ENCODE assay signal across 1 cellular context in the genomic region with DNA sequence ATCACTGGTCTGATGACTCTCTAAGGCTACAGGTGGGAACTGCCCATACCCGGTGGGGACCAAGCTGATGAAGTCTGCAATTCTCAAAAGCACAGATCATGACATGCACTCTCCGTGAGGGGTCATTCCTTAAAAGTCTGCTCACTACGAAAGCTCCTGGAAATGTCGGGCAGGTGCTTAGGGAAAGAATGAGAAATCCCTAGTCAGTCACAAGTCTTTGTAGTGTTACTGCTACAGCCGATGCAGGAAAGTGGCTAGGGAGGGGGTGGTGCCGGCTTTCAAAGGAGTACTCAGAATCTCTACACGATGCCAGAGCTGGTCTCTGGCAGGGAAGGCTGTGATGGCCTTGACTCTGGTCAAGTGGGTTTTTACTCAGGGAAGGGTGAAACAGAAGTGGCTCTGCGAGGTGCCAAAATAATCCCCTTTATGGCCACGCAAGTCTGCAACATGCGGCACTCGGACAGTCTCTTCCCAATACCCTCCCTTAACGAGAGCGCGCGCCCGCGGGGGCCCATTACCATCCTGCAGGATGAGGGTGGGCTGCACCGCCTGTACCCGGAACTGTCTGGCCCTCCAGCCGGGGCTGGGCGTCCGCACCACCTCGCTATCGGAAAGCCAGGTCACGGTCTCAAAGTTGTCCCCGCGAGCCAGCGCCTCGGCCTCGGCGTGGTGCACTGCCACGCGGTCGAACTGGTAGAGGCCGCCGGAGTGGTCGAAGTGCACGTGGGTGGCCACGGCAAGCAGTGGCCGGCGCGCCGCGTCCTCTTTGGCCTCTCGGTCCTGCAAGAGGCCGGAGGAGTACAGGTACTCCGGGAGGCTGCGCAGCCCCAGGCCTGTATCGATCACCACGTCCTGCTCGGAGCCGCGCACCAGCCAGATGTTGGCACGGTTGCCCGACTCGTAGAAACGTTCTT.
TF ChIP-seq lines count a peak whose summit lies in the region.

No MANE protein-coding gene starts in this region.

TF ChIP-seq in K562, 482 proteins besides CTCF, POLR2A, EP300 and RAD21 (continued from another document and continues in another):
- TF ChIP-seq, protein P1, sequence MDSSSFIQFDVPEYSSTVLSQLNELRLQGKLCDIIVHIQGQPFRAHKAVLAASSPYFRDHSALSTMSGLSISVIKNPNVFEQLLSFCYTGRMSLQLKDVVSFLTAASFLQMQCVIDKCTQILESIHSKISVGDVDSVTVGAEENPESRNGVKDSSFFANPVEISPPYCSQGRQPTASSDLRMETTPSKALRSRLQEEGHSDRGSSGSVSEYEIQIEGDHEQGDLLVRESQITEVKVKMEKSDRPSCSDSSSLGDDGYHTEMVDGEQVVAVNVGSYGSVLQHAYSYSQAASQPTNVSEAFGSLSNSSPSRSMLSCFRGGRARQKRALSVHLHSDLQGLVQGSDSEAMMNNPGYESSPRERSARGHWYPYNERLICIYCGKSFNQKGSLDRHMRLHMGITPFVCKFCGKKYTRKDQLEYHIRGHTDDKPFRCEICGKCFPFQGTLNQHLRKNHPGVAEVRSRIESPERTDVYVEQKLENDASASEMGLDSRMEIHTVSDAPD (CRISPR knock-in tag; IDR thresholded peaks at IDR 0.05), result no peak
- TF ChIP-seq FOXK1 (CRISPR knock-in tag; IDR thresholded peaks at IDR 0.05; ENCODE audit: borderline replicate concordance) (peak; percentile 97; the same call in 1 of the 2 replicates), MECOM (CRISPR knock-in tag; IDR thresholded peaks at IDR 0.05) (no peak), ZNF354B (CRISPR knock-in tag; IDR thresholded peaks at IDR 0.05) (no peak), GATA2 (CRISPR knock-in tag; IDR thresholded peaks at IDR 0.05) (peak; percentile 21; the same call in 1 of the 2 replicates), NR1H2 (CRISPR knock-in tag; IDR thresholded peaks at IDR 0.05) (peak; percentile 70; the same call in 1 of the 2 replicates), NR4A1 (CRISPR knock-in tag; IDR thresholded peaks at IDR 0.05) (0 out of 2 replicates have a peak, but pooled peaks have one; percentile 12), NR4A1 (tag; IDR thresholded peaks at IDR 0.05) (0 out of 2 replicates have a peak, but pooled peaks have one; percentile 14), TGIF2 (CRISPR knock-in tag; IDR thresholded peaks at IDR 0.05) (peak; percentile 24; the same call in 1 of the 2 replicates), GABPB1 (CRISPR knock-in tag; IDR thresholded peaks at IDR 0.05) (0 out of 2 replicates have a peak, but pooled peaks have one; percentile 13), EHMT2 (IDR thresholded peaks at IDR 0.05) (no peak), TAF15 (IDR thresholded peaks at IDR 0.05; ENCODE audit: low read depth, low read length) (no peak), MAFF (IDR thresholded peaks at IDR 0.05; ENCODE audit: low read length) (no peak), HNRNPL (IDR thresholded peaks at IDR 0.05; ENCODE audit: low read depth, low read length) (0 out of 2 replicates have a peak, but pooled peaks have one; percentile 12), ZNF384 (IDR thresholded peaks at IDR 0.05; ENCODE audit: low read depth, low read length) (no peak), FOXP1 (CRISPR knock-in tag; IDR thresholded peaks at IDR 0.05) (peak; percentile 20; the same call in 1 of the 2 replicates), HDAC8 (tag; IDR thresholded peaks at IDR 0.05) (0 out of 2 replicates have a peak, but pooled peaks have one; percentile 14), HNRNPH1 (optimal IDR thresholded peaks at IDR 0.05; ENCODE audit: low read depth, low read length) (no peak), ZNF644 (tag; IDR thresholded peaks at IDR 0.05; ENCODE audit: low read depth) (0 out of 2 replicates have a peak, but pooled peaks have one; percentile 26)
- TF ChIP-seq, protein P2, sequence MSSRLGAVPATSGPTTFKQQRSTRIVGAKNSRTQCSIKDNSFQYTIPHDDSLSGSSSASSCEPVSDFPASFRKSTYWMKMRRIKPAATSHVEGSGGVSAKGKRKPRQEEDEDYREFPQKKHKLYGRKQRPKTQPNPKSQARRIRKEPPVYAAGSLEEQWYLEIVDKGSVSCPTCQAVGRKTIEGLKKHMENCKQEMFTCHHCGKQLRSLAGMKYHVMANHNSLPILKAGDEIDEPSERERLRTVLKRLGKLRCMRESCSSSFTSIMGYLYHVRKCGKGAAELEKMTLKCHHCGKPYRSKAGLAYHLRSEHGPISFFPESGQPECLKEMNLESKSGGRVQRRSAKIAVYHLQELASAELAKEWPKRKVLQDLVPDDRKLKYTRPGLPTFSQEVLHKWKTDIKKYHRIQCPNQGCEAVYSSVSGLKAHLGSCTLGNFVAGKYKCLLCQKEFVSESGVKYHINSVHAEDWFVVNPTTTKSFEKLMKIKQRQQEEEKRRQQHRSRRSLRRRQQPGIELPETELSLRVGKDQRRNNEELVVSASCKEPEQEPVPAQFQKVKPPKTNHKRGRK (tag; IDR thresholded peaks at IDR 0.05), result no peak
- TF ChIP-seq, protein P3, sequence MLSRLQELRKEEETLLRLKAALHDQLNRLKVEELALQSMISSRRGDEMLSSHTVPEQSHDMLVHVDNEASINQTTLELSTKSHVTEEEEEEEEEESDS (CRISPR knock-in tag; IDR thresholded peaks at IDR 0.05), result no peak
- TF ChIP-seq, protein P4, sequence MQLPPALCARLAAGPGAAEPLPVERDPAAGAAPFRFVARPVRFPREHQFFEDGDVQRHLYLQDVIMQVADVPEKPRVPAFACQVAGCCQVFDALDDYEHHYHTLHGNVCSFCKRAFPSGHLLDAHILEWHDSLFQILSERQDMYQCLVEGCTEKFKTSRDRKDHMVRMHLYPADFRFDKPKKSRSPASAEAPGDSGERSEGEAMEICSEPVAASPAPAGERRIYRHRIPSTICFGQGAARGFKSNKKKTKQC (CRISPR knock-in tag; IDR thresholded peaks at IDR 0.05), result peak; percentile 93; the same call in 1 of the 2 replicates
- TF ChIP-seq, protein P5, sequence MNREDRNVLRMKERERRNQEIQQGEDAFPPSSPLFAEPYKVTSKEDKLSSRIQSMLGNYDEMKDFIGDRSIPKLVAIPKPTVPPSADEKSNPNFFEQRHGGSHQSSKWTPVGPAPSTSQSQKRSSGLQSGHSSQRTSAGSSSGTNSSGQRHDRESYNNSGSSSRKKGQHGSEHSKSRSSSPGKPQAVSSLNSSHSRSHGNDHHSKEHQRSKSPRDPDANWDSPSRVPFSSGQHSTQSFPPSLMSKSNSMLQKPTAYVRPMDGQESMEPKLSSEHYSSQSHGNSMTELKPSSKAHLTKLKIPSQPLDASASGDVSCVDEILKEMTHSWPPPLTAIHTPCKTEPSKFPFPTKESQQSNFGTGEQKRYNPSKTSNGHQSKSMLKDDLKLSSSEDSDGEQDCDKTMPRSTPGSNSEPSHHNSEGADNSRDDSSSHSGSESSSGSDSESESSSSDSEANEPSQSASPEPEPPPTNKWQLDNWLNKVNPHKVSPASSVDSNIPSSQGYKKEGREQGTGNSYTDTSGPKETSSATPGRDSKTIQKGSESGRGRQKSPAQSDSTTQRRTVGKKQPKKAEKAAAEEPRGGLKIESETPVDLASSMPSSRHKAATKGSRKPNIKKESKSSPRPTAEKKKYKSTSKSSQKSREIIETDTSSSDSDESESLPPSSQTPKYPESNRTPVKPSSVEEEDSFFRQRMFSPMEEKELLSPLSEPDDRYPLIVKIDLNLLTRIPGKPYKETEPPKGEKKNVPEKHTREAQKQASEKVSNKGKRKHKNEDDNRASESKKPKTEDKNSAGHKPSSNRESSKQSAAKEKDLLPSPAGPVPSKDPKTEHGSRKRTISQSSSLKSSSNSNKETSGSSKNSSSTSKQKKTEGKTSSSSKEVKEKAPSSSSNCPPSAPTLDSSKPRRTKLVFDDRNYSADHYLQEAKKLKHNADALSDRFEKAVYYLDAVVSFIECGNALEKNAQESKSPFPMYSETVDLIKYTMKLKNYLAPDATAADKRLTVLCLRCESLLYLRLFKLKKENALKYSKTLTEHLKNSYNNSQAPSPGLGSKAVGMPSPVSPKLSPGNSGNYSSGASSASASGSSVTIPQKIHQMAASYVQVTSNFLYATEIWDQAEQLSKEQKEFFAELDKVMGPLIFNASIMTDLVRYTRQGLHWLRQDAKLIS (CRISPR knock-in tag; IDR thresholded peaks at IDR 0.05), result peak; percentile 23; the same call in 1 of the 2 replicates
- TF ChIP-seq, protein P6, sequence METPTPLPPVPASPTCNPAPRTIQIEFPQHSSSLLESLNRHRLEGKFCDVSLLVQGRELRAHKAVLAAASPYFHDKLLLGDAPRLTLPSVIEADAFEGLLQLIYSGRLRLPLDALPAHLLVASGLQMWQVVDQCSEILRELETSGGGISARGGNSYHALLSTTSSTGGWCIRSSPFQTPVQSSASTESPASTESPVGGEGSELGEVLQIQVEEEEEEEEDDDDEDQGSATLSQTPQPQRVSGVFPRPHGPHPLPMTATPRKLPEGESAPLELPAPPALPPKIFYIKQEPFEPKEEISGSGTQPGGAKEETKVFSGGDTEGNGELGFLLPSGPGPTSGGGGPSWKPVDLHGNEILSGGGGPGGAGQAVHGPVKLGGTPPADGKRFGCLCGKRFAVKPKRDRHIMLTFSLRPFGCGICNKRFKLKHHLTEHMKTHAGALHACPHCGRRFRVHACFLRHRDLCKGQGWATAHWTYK (CRISPR knock-in tag; IDR thresholded peaks at IDR 0.05), result peak; percentile 86; the same call in 1 of the 2 replicates
- TF ChIP-seq, protein P7, sequence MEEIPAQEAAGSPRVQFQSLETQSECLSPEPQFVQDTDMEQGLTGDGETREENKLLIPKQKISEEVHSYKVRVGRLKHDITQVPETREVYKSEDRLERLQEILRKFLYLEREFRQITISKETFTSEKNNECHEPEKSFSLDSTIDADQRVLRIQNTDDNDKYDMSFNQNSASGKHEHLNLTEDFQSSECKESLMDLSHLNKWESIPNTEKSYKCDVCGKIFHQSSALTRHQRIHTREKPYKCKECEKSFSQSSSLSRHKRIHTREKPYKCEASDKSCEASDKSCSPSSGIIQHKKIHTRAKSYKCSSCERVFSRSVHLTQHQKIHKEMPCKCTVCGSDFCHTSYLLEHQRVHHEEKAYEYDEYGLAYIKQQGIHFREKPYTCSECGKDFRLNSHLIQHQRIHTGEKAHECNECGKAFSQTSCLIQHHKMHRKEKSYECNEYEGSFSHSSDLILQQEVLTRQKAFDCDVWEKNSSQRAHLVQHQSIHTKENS (CRISPR knock-in tag; IDR thresholded peaks at IDR 0.05), result no peak
- TF ChIP-seq, protein P8, sequence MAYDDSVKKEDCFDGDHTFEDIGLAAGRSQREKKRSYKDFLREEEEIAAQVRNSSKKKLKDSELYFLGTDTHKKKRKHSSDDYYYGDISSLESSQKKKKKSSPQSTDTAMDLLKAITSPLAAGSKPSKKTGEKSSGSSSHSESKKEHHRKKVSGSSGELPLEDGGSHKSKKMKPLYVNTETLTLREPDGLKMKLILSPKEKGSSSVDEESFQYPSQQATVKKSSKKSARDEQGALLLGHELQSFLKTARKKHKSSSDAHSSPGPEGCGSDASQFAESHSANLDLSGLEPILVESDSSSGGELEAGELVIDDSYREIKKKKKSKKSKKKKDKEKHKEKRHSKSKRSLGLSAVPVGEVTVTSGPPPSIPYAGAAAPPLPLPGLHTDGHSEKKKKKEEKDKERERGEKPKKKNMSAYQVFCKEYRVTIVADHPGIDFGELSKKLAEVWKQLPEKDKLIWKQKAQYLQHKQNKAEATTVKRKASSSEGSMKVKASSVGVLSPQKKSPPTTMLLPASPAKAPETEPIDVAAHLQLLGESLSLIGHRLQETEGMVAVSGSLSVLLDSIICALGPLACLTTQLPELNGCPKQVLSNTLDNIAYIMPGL (CRISPR knock-in tag; IDR thresholded peaks at IDR 0.05), result 0 out of 2 replicates have a peak, but pooled peaks have one; percentile 29
- TF ChIP-seq, protein P9, sequence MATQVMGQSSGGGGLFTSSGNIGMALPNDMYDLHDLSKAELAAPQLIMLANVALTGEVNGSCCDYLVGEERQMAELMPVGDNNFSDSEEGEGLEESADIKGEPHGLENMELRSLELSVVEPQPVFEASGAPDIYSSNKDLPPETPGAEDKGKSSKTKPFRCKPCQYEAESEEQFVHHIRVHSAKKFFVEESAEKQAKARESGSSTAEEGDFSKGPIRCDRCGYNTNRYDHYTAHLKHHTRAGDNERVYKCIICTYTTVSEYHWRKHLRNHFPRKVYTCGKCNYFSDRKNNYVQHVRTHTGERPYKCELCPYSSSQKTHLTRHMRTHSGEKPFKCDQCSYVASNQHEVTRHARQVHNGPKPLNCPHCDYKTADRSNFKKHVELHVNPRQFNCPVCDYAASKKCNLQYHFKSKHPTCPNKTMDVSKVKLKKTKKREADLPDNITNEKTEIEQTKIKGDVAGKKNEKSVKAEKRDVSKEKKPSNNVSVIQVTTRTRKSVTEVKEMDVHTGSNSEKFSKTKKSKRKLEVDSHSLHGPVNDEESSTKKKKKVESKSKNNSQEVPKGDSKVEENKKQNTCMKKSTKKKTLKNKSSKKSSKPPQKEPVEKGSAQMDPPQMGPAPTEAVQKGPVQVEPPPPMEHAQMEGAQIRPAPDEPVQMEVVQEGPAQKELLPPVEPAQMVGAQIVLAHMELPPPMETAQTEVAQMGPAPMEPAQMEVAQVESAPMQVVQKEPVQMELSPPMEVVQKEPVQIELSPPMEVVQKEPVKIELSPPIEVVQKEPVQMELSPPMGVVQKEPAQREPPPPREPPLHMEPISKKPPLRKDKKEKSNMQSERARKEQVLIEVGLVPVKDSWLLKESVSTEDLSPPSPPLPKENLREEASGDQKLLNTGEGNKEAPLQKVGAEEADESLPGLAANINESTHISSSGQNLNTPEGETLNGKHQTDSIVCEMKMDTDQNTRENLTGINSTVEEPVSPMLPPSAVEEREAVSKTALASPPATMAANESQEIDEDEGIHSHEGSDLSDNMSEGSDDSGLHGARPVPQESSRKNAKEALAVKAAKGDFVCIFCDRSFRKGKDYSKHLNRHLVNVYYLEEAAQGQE (CRISPR knock-in tag; IDR thresholded peaks at IDR 0.05; ENCODE audit: low read depth), result peak; percentile 16; the same call in 1 of the 2 replicates
- TF ChIP-seq, protein P10, sequence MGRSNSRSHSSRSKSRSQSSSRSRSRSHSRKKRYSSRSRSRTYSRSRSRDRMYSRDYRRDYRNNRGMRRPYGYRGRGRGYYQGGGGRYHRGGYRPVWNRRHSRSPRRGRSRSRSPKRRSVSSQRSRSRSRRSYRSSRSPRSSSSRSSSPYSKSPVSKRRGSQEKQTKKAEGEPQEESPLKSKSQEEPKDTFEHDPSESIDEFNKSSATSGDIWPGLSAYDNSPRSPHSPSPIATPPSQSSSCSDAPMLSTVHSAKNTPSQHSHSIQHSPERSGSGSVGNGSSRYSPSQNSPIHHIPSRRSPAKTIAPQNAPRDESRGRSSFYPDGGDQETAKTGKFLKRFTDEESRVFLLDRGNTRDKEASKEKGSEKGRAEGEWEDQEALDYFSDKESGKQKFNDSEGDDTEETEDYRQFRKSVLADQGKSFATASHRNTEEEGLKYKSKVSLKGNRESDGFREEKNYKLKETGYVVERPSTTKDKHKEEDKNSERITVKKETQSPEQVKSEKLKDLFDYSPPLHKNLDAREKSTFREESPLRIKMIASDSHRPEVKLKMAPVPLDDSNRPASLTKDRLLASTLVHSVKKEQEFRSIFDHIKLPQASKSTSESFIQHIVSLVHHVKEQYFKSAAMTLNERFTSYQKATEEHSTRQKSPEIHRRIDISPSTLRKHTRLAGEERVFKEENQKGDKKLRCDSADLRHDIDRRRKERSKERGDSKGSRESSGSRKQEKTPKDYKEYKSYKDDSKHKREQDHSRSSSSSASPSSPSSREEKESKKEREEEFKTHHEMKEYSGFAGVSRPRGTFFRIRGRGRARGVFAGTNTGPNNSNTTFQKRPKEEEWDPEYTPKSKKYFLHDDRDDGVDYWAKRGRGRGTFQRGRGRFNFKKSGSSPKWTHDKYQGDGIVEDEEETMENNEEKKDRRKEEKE (IDR thresholded peaks at IDR 0.05; ENCODE audit: borderline replicate concordance in 1 of 2, control insufficient read depth in 1 of 2, low read depth in 2 of 2, low read length in 1 of 2), result no peak
